In genomic region chr19:44700547-44700946, GRCh38 we compare ENCODE assay signal across 36 cellular contexts. TPM values are rescaled to one million over a fixed set of nuclear protein-coding genes. Genes with fewer than 3 reads are reported as not detected.
"Had no signal": no experiment of that assay in that cellular context is flagged by ENCODE, and none has a peak within 500 bp of the region (broad histone marks: within the 10 kb centered on the region; RNA-seq: fewer than 3 reads in every experiment).

No MANE protein-coding gene starts in this region.

- H3K36me3 ChIP-seq: adrenal gland, brain microvascular endothelial cell, breast epithelium had no signal

- H3K27me3 ChIP-seq: adrenal gland, body of pancreas, brain microvascular endothelial cell, breast epithelium had no signal

- H3K27ac ChIP-seq: adrenal gland, body of pancreas, brain microvascular endothelial cell, breast epithelium had no signal

- ATAC-seq: activated CD8-positive, alpha-beta T cell treated with anti-CD3 and anti-CD28 coated beads for 36 hours; activated naive CD4-positive, alpha-beta T cell treated with anti-CD3 and anti-CD28 coated beads, Interleukin-2, amount 50 U/mL, for 72 hours; activated T-cell treated with anti-CD3 and anti-CD28 coated beads, Interleukin-2, amount 50 U/mL, for 4 hours; activated T-cell treated with anti-CD3 and anti-CD28 coated beads, Interleukin-2, amount 50 U/mL, for 72 hours; activated T-helper 17 cell treated with anti-CD3 and anti-CD28 coated beads, Interleukin-2, amount 50 U/mL, for 72 hours; body of pancreas had no signal

- H3K4me3 ChIP-seq: adrenal gland, body of pancreas, breast epithelium had no signal

- DNase-seq: activated B cell treated with CpG ODN at 0.5 μM for 24 hours; activated CD4-positive, alpha-beta memory T cell treated with anti-CD3 and anti-CD28 coated beads for 36 hours; activated CD4-positive, alpha-beta T cell treated with anti-CD3 and anti-CD28 coated beads for 4 hours; activated CD4-positive, alpha-beta T cell treated with anti-CD3 and anti-CD28 coated beads, Interleukin-2, amount 10 ng/mL, durations not matched to agents 24 days and 14 days; activated CD4-positive, alpha-beta T cell treated with anti-CD3 and anti-CD28 coated beads, Interleukin-2, amount 50 U/mL, for 1 hour; activated CD4-positive, alpha-beta T cell treated with anti-CD3 and anti-CD28 coated beads, Interleukin-2, amount 50 U/mL, for 4 hours; activated CD4-positive, CD25-positive, alpha-beta regulatory T cell treated with anti-CD3 and anti-CD28 coated beads, Interleukin-2, amount 50 U/mL, for 72 hours; activated CD8-positive, alpha-beta memory T cell treated with anti-CD3 and anti-CD28 coated beads, Interleukin-2, amount 50 U/mL, for 4 hours; activated CD8-positive, alpha-beta T cell treated with anti-CD3 and anti-CD28 coated beads for 36 hours; activated effector memory CD4-positive, alpha-beta T cell treated with anti-CD3 and anti-CD28 coated beads, Interleukin-2, amount 50 U/mL, for 16 hours; activated gamma-delta T cell treated with Interleukin-2 at 50 U/mL for 16 hours; activated naive CD4-positive, alpha-beta T cell; activated naive CD4-positive, alpha-beta T cell treated with anti-CD3 and anti-CD28 coated beads for 36 hours; activated naive CD4-positive, alpha-beta T cell treated with anti-CD3 and anti-CD28 coated beads, Interleukin-2, amount 50 U/mL, for 16 hours; activated naive CD8-positive, alpha-beta T cell treated with anti-CD3 and anti-CD28 coated beads for 36 hours; activated T-cell treated with anti-CD3 and anti-CD28 coated beads for 4 hours; activated T-cell treated with anti-CD3 and anti-CD28 coated beads, Interleukin-2, amount 50 U/mL, for 1 hour; activated T-cell treated with anti-CD3 and anti-CD28 coated beads, Interleukin-2, amount 50 U/mL, for 4 hours; activated T-cell treated with anti-CD3 and anti-CD28 coated beads, Interleukin-2, amount 50 U/mL, for 72 hours; adrenal gland; amniotic stem cell; aorta; body of pancreas; brain microvascular endothelial cell; central memory CD4-positive, alpha-beta T cell; T-helper 1 cell; T-helper 2 cell; T-helper 9 cell had no signal

- H3K4me1 ChIP-seq: adrenal gland, breast epithelium had no signal

- FAIRE-seq: astrocyte had no signal

- H3K9me3 ChIP-seq: adrenal gland, body of pancreas, breast epithelium had no signal

RNA-seq across cellular contexts. Expression of gene CEACAM16, which starts 1.6 kb away (rescaled TPM):
- total RNA-seq: activated B cell treated with CpG ODN at 0.5 μM for 24 hours; activated CD4-positive, alpha-beta memory T cell treated with anti-CD3 and anti-CD28 coated beads for 36 hours; activated CD4-positive, alpha-beta T cell treated with anti-CD3 and anti-CD28 coated beads, Interleukin-2, amount 10 ng/mL, durations not matched to agents 24 days and 14 days; activated CD8-positive, alpha-beta memory T cell treated with anti-CD3 and anti-CD28 coated beads for 36 hours; activated CD8-positive, alpha-beta T cell treated with anti-CD3 and anti-CD28 coated beads for 36 hours; activated naive CD4-positive, alpha-beta T cell treated with anti-CD3 and anti-CD28 coated beads for 36 hours; activated naive CD4-positive, alpha-beta T cell treated with anti-CD3 and anti-CD28 coated beads, Interleukin-2, amount 50 U/mL, for 72 hours; activated naive CD8-positive, alpha-beta T cell treated with anti-CD3 and anti-CD28 coated beads for 36 hours; activated T-cell treated with anti-CD3 and anti-CD28 coated beads, Interleukin-2, amount 50 U/mL, for 4 hours; activated T-cell treated with anti-CD3 and anti-CD28 coated beads, Interleukin-2, amount 50 U/mL, for 72 hours; activated T-helper 1 cell treated with anti-CD3 and anti-CD28 coated beads, Interleukin-12 subunit alpha, Interleukin-12 subunit beta, Interleukin-2, Interleukin-4 antibody, amounts not matched to agents 30 ng/mL and 10 ng/mL and 1 ng/mL, durations not matched to agents 14 hours and 24 hours and 36 hours; activated T-helper 17 cell treated with anti-CD3 and anti-CD28 coated beads, Interleukin-2, amount 50 U/mL, for 72 hours; breast epithelium; cardiac septum; cerebellum had no signal
- polyA plus RNA-seq: aorta had no signal

RNA-seq across cellular contexts. Expression of gene CEACAM19, which starts 29.3 kb away (rescaled TPM):
- total RNA-seq: activated B cell treated with CpG ODN at 0.5 μM for 24 hours had no signal

RNA-seq across cellular contexts. Expression of gene PVR, which starts 56.8 kb away (rescaled TPM):
- total RNA-seq: activated B cell treated with CpG ODN at 0.5 μM for 24 hours had no signal
